In the genomic region with DNA sequence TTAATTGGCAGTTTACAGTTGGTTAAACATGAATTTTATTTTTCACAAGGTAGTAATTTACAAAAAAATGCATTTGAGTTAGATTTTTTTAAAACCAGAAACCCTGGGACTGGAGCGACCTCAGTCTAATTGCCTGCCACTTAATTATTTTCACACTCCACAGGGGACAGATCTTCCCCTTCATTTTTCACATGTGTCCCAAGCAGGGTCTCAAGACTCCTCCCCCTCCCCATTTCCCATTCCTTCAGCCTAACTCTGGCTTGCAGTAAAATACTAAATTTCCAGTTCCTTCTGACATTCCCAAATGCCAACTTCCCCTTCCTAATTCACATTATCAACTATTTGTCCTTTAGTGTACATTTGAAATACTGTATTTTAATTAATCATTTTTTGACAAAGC, we compare ENCODE assay signal across 9 cellular contexts. TPM values are rescaled to one million over a fixed set of nuclear protein-coding genes. Genes with fewer than 3 reads are reported as not detected.
DNase-seq lines count a peak whose midpoint lies in the region; ATAC-seq, FAIRE-seq and TF ChIP-seq lines count a peak whose summit lies in the region.
"Had no signal": no experiment of that assay in that cellular context is flagged by ENCODE, and none has a peak within 500 bp of the region (broad histone marks: within the 10 kb centered on the region; RNA-seq: fewer than 3 reads in every experiment).

No MANE protein-coding gene starts in this region.

- H3K9me2 ChIP-seq in OCI-LY1 (ENCODE audit: low read depth, low read length): no peaks in the 10 kb centered on the region

- FAIRE-seq in endothelial cell of umbilical vein (lab: Jason Lieb, UNC): no peak
- no peak for FAIRE-seq in pancreas (lab: Jason Lieb, UNC)

- WGBS in pancreas, 2 donors: 4 to 7% methylated on average over 1 of the region's 1 CpG

- H3K9me1 ChIP-seq in endothelial cell of umbilical vein (replicated peaks; ENCODE audit: control insufficient read depth, extremely low read depth, insufficient read depth, low read length): no peaks in the 10 kb centered on the region

- POLR2A ChIA-PET in endothelial cell of umbilical vein (lab: Charles Lee) (no interaction called here), GM10248 (lab: Yijun Ruan, JAX) (interaction anchor here (1.7 kb wide), 1 partner anchor 12 kb away, joined by 4 read pairs; no protein-coding TSS in a partner anchor)

- DNase-seq in DND-41: no peak
- DNase-seq in endothelial cell of umbilical vein (ENCODE audit: low read depth, low spot score): no peak
- no peak for DNase-seq in pancreas
- DNase-seq in cerebellar nuclear complex (lab: John Stamatoyannopoulos, UW): no peak
- DNase-seq in GM10248 (ENCODE audit: extremely low spot score): no peak
- DNase-seq in midbrain (lab: John Stamatoyannopoulos, UW): no peak
- DNase-seq: stimulated activated naive CD4-positive, alpha-beta T cell had no signal

- H3K4me1 ChIP-seq in DND-41 (ENCODE audit: insufficient read depth, low read length) (peaks cover 31% of the 10 kb centered on the region), OCI-LY1 (ENCODE audit: insufficient read depth, low read length, severe bottlenecking) (peaks cover 20% of the 10 kb centered on the region), endothelial cell of umbilical vein (ENCODE audit: control insufficient read depth, extremely low read depth, insufficient read depth, low read length) (peaks cover 3% of the 10 kb centered on the region), pancreas (peaks cover 8 to 11% (median 8%) of the 10 kb centered on the region in 3 donors)

- H4K20me1 ChIP-seq in DND-41 (ENCODE audit: insufficient read depth, low read length) (no peaks in the 10 kb centered on the region), OCI-LY1 (ENCODE audit: insufficient read depth, low read length) (no peaks in the 10 kb centered on the region), endothelial cell of umbilical vein (replicated peaks; ENCODE audit: control insufficient read depth, extremely low read depth, insufficient read depth, low read length) (no peaks in the 10 kb centered on the region)

- no peaks in the 10 kb centered on the region for H3F3A ChIP-seq in OCI-LY1 (ENCODE audit: insufficient read depth, low read length)

- H3K9me3 ChIP-seq in DND-41 (ENCODE audit: insufficient read depth, low read length, severe bottlenecking) (no peaks in the 10 kb centered on the region), OCI-LY1 (ENCODE audit: low read length) (peaks cover 3% of the 10 kb centered on the region; the same call in 1 of the 2 replicates), endothelial cell of umbilical vein (replicated peaks; ENCODE audit: control insufficient read depth, insufficient read depth, low read length) (no peaks in the 10 kb centered on the region), pancreas (no peaks in the 10 kb centered on the region)

- H3K9ac ChIP-seq in DND-41 (ENCODE audit: low read depth, low read length) (peak overlapping the region; percentile 84), OCI-LY1 (ENCODE audit: low read length) (peak overlapping the region; percentile 84), endothelial cell of umbilical vein (replicated peaks; ENCODE audit: extremely low read depth, insufficient read depth, low read length) (peak overlapping the region; percentile 83)

- CTCF ChIA-PET in endothelial cell of umbilical vein (lab: Charles Lee) (no interaction called here), GM10248 (lab: Yijun Ruan, JAX) (no interaction called here)

- H3K27ac ChIP-seq in DND-41 (ENCODE audit: low read length): peak overlapping the region; percentile 96
- H3K27ac ChIP-seq in OCI-LY1 (ENCODE audit: low read depth, low read length, poor library complexity, severe bottlenecking): no peak overlapping the region
- no peak overlapping the region for H3K27ac ChIP-seq in endothelial cell of umbilical vein (ENCODE audit: insufficient read depth, low read depth, low read length)
- H3K27ac ChIP-seq in pancreas: peak overlapping the region in 1 of 4 donors; percentile 83

- H3K36me3 ChIP-seq in DND-41 (ENCODE audit: insufficient read depth, low read length): peaks cover 43% of the 10 kb centered on the region
- peaks cover 44% of the 10 kb centered on the region for H3K36me3 ChIP-seq in OCI-LY1 (ENCODE audit: insufficient read depth, low read length)
- no peaks in the 10 kb centered on the region for H3K36me3 ChIP-seq in endothelial cell of umbilical vein (ENCODE audit: control insufficient read depth in 2 of 2, extremely low read depth in 1 of 2, insufficient read depth in 2 of 2, low read length in 2 of 2)
- peaks cover 0 to 7% (median 0%) of the 10 kb centered on the region in 3 donors for H3K36me3 ChIP-seq in pancreas

- dilution Hi-C loops in endothelial cell of umbilical vein (cut with MboI; ENCODE audit: extremely low pct_ligation_motif_present, low sequenced_read_pairs): no loop called here

- TF ChIP-seq CTCF in DND-41 (IDR thresholded peaks at IDR 0.05; ENCODE audit: borderline replicate concordance, extremely low read depth, low read length, poor library complexity, severe bottlenecking): no peak
- TF ChIP-seq CTCF in OCI-LY1 (IDR thresholded peaks at IDR 0.05; ENCODE audit: low read length): no peak
- no peak for TF ChIP-seq CTCF in endothelial cell of umbilical vein (IDR thresholded peaks at IDR 0.05; ENCODE audit: extremely low read depth in 1 of 2, insufficient read depth in 1 of 2, low read depth in 1 of 2, low read length in 2 of 2)
- TF ChIP-seq CTCF in pancreas (IDR thresholded peaks at IDR 0.05): no peak
- TF ChIP-seq CTCF in GM10248 (IDR thresholded peaks at IDR 0.05; ENCODE audit: control extremely low read depth, extremely low read depth, low read depth, missing control alignments): no peak

- ATAC-seq in DND-41 (ENCODE audit: insufficient read depth, low read depth) (no peak), pancreas (no peak), GM19397 (IDR thresholded peaks at IDR 0.05; ENCODE audit: unreplicated experiment) (no peak)

- peak overlapping the region; percentile 69 for H3K4me2 ChIP-seq in DND-41 (ENCODE audit: insufficient read depth, low read length)
- H3K4me2 ChIP-seq in OCI-LY1 (ENCODE audit: low read length): peak overlapping the region; percentile 72
- peak overlapping the region; percentile 91 for H3K4me2 ChIP-seq in endothelial cell of umbilical vein (ENCODE audit: insufficient read depth, low read length)

- intact Hi-C loops in endothelial cell of umbilical vein (cut with micrococcal nuclease): loop anchor here (10.0 kb wide), 1 partner anchor 110 kb away; a partner anchor contains a TSS
- intact Hi-C loops in pancreas (cut with DNase I): no loop called here

- peak overlapping the region; percentile 82 to 94 for H3K4me3 ChIP-seq in DND-41 (ENCODE audit: low read depth in 1 of 2, low read length in 2 of 2)
- peak overlapping the region; percentile 83 for H3K4me3 ChIP-seq in OCI-LY1 (ENCODE audit: low read depth, low read length, poor library complexity, severe bottlenecking)
- peak overlapping the region in 2 of 3 experiments; percentile 80 to 90 for H3K4me3 ChIP-seq in endothelial cell of umbilical vein (replicated peaks in 1 of 3; ENCODE audit: insufficient read depth in 1 of 3, low read depth in 1 of 3, low read length in 3 of 3)
- H3K4me3 ChIP-seq in pancreas: peak overlapping the region in 3 of 4 donors; percentile 71 to 88 (median 87)

- BruUV-seq in endothelial cell of umbilical vein (replicated peaks; lab: Mats Ljungman, UMichigan): no TSS peak

- no peak for TF ChIP-seq POLR2A in endothelial cell of umbilical vein (IDR thresholded peaks at IDR 0.05; ENCODE audit: low read depth, low read length)

- H2AFZ ChIP-seq in DND-41 (ENCODE audit: low read depth, low read length) (no peak overlapping the region), OCI-LY1 (ENCODE audit: low read length) (no peak overlapping the region), endothelial cell of umbilical vein (ENCODE audit: low read depth, low read length) (no peak overlapping the region)

- H3K27me3 ChIP-seq in DND-41 (ENCODE audit: insufficient read depth, low read length, poor library complexity): no peaks in the 10 kb centered on the region
- H3K27me3 ChIP-seq in OCI-LY1 (ENCODE audit: insufficient read depth, low read length): no peaks in the 10 kb centered on the region
- no peaks in the 10 kb centered on the region for H3K27me3 ChIP-seq in endothelial cell of umbilical vein (ENCODE audit: control insufficient read depth in 2 of 2, insufficient read depth in 2 of 2, low read length in 2 of 2)
- no peaks in the 10 kb centered on the region for H3K27me3 ChIP-seq in pancreas

- H3K79me2 ChIP-seq in DND-41 (ENCODE audit: insufficient read depth, low read length): peaks cover 60% of the 10 kb centered on the region
- peaks cover 34% of the 10 kb centered on the region for H3K79me2 ChIP-seq in OCI-LY1 (ENCODE audit: insufficient read depth, low read length)
- H3K79me2 ChIP-seq in endothelial cell of umbilical vein (ENCODE audit: control insufficient read depth, insufficient read depth, low read length): peaks cover 9% of the 10 kb centered on the region

TF ChIP-seq in endothelial cell of umbilical vein, 7 proteins besides CTCF, POLR2A, EP300 and RAD21:
- TF ChIP-seq POLR2AphosphoS5 (IDR thresholded peaks at IDR 0.05; ENCODE audit: insufficient read depth, low read depth, low read length): no peak
- no peak for TF ChIP-seq GATA2 (IDR thresholded peaks at IDR 0.05; ENCODE audit: insufficient read depth, insufficient read length, low read depth, low read length)
- TF ChIP-seq, protein P1, sequence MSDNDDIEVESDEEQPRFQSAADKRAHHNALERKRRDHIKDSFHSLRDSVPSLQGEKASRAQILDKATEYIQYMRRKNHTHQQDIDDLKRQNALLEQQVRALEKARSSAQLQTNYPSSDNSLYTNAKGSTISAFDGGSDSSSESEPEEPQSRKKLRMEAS (IDR thresholded peaks at IDR 0.05; ENCODE audit: insufficient read depth, insufficient read length): no peak
- TF ChIP-seq MYC (IDR thresholded peaks at IDR 0.05; ENCODE audit: low read depth, low read length): no peak
- no peak for TF ChIP-seq FOS (IDR thresholded peaks at IDR 0.05; ENCODE audit: borderline replicate concordance, insufficient read depth, low read length)
- no peak for TF ChIP-seq EZH2 (IDR thresholded peaks at IDR 0.05; ENCODE audit: borderline replicate concordance, low read depth, low read length, severe bottlenecking)
- TF ChIP-seq JUN (IDR thresholded peaks at IDR 0.05; ENCODE audit: borderline replicate concordance, insufficient read depth, insufficient read length, low read depth): no peak

RNA-seq across cellular contexts. Expression of a gene that starts 0.9 kb away (rescaled TPM):
- 3.3 and 4.4 TPM in 2 replicates for total RNA-seq in endothelial cell of umbilical vein
- 1.5 and 2.0 TPM in 2 replicates for polyA plus RNA-seq in endothelial cell of umbilical vein
- polyA plus RNA-seq in endothelial cell of umbilical vein (2011; cell fraction: cytosol; rRNA removed): 2.6 and 2.8 TPM in 2 replicates
- polyA plus RNA-seq in endothelial cell of umbilical vein (2011; cell fraction: nucleus; rRNA removed): 7.1 and 8.1 TPM in 2 replicates
- 2.5 and 3.8 TPM in 2 replicates for polyA plus RNA-seq in endothelial cell of umbilical vein (2012)
- 1.7 TPM in 2 replicates for polyA minus RNA-seq in endothelial cell of umbilical vein
- polyA minus RNA-seq in endothelial cell of umbilical vein (2011; cell fraction: cytosol; rRNA and poly(A)+ RNA removed): 1.5 TPM
- polyA minus RNA-seq in endothelial cell of umbilical vein (2011; cell fraction: nucleus; rRNA and poly(A)+ RNA removed): 2.6 and 3.9 TPM in 2 replicates
- total RNA-seq in pancreas: 1 to 10 TPM; 3.0 to 4.5 (median 3.6) TPM
- polyA plus RNA-seq in pancreas: 1 to 10 TPM; 3.3 to 3.7 TPM
